In genomic region chr3:50222169-50222528, GRCh38 we compare ENCODE assay signal across 22 cellular contexts. TPM values are rescaled to one million over a fixed set of nuclear protein-coding genes. Genes with fewer than 3 reads are reported as not detected.
"Had no signal": no experiment of that assay in that cellular context is flagged by ENCODE, and none has a peak within 500 bp of the region (broad histone marks: within the 10 kb centered on the region; RNA-seq: fewer than 3 reads in every experiment).

No MANE protein-coding gene starts in this region.

- H3K27me3 ChIP-seq: right lobe of liver, suprapubic skin, tibial nerve, upper lobe of right lung, vagina had no signal

- ATAC-seq: effector memory CD8-positive, alpha-beta T cell; natural killer cell treated with Interleukin-12 subunit alpha and Interleukin-12 subunit beta and Interleukin-15 and Interleukin-18, amount 100 ng/mL, for 72 hours; stimulated activated effector memory CD8-positive, alpha-beta T cell treated with anti-CD3 and anti-CD28 coated beads, Interleukin-12 subunit alpha, Interleukin-12 subunit beta, amount 100 ng/mL, for 72 hours; stimulated activated naive CD8-positive, alpha-beta T cell treated with anti-CD3 and anti-CD28 coated beads, Interleukin-15, Interleukin-2, amounts not matched to agents 100 U/mL and 50 U/mL, for 24 hours; upper lobe of right lung had no signal

- H3K36me3 ChIP-seq: esophagus squamous epithelium, left ventricle myocardium inferior, suprapubic skin, upper lobe of right lung, vagina had no signal

- DNase-seq: effector memory CD8-positive, alpha-beta T cell; esophagus squamous epithelium; foreskin fibroblast; hippocampal formation; kidney glomerular epithelial cell; left ventricle myocardium inferior; mesenchymal stem cell; psoas muscle; retina; stimulated activated CD4-positive, alpha-beta T cell treated with anti-CD3 and anti-CD28 coated beads, Interleukin-4, amount 100 ng/mL, for 1 hour; stimulated activated CD8-positive, alpha-beta memory T cell treated with anti-CD3 and anti-CD28 coated beads, Interleukin-4, amount 100 ng/mL, for 48 hours; stimulated activated naive CD8-positive, alpha-beta T cell treated with anti-CD3 and anti-CD28 coated beads, Interleukin-15, Interleukin-2, amounts not matched to agents 100 U/mL and 50 U/mL, for 24 hours; upper lobe of right lung had no signal

- H3K36me3 Mint-ChIP-seq: natural killer cell treated with Interleukin-12 subunit alpha and Interleukin-12 subunit beta and Interleukin-15 and Interleukin-18, amount 100 ng/mL, for 72 hours had no signal

- H3K4me3 Mint-ChIP-seq: effector memory CD8-positive, alpha-beta T cell; natural killer cell treated with Interleukin-12 subunit alpha and Interleukin-12 subunit beta and Interleukin-15 and Interleukin-18, amount 100 ng/mL, for 72 hours; stimulated activated effector memory CD8-positive, alpha-beta T cell treated with anti-CD3 and anti-CD28 coated beads, Interleukin-12 subunit alpha, Interleukin-12 subunit beta, amount 100 ng/mL, for 72 hours had no signal

- H3K27ac ChIP-seq: epithelial cell of prostate, esophagus squamous epithelium, left ventricle myocardium inferior, psoas muscle, suprapubic skin, tibial nerve, upper lobe of right lung, vagina had no signal

- H3K9me3 Mint-ChIP-seq: effector memory CD8-positive, alpha-beta T cell; natural killer cell treated with Interleukin-12 subunit alpha and Interleukin-12 subunit beta and Interleukin-15 and Interleukin-18, amount 100 ng/mL, for 72 hours; stimulated activated effector memory CD8-positive, alpha-beta T cell treated with anti-CD3 and anti-CD28 coated beads, Interleukin-12 subunit alpha, Interleukin-12 subunit beta, amount 100 ng/mL, for 72 hours had no signal

- H3K4me3 ChIP-seq: esophagus squamous epithelium, left ventricle myocardium inferior, lung, psoas muscle, right lobe of liver, suprapubic skin, tibial nerve, upper lobe of right lung, vagina had no signal

- H3K9me3 ChIP-seq: esophagus squamous epithelium, left ventricle myocardium inferior, psoas muscle, right lobe of liver, suprapubic skin, tibial nerve, upper lobe of right lung, vagina had no signal

- H3K27me3 Mint-ChIP-seq: effector memory CD8-positive, alpha-beta T cell had no signal

- H3K27ac Mint-ChIP-seq: effector memory CD8-positive, alpha-beta T cell; natural killer cell treated with Interleukin-12 subunit alpha and Interleukin-12 subunit beta and Interleukin-15 and Interleukin-18, amount 100 ng/mL, for 72 hours had no signal

RNA-seq across cellular contexts. Expression of gene SLC38A3, which starts 17.1 kb away (rescaled TPM):
- total RNA-seq: esophagus squamous epithelium; natural killer cell treated with Interleukin-12 subunit alpha and Interleukin-12 subunit beta and Interleukin-15 and Interleukin-18, amount 100 ng/mL, for 72 hours; upper lobe of right lung had no signal

RNA-seq across cellular contexts. Expression of gene GNAT1, which starts 30.7 kb away (rescaled TPM):
- total RNA-seq: esophagus squamous epithelium; left ventricle myocardium inferior; lung; natural killer cell treated with Interleukin-12 subunit alpha and Interleukin-12 subunit beta and Interleukin-15 and Interleukin-18, amount 100 ng/mL, for 72 hours; psoas muscle; tibial nerve; upper lobe of right lung; vagina had no signal
- polyA plus RNA-seq: psoas muscle had no signal

RNA-seq across cellular contexts. Expression of gene LSMEM2, which starts 56.7 kb away (rescaled TPM):
- total RNA-seq: esophagus squamous epithelium; natural killer cell treated with Interleukin-12 subunit alpha and Interleukin-12 subunit beta and Interleukin-15 and Interleukin-18, amount 100 ng/mL, for 72 hours; omental fat pad; right lobe of liver; upper lobe of right lung; vagina had no signal
